Comparison of ENCODE assay signal across 8 cellular contexts in the genomic region with DNA sequence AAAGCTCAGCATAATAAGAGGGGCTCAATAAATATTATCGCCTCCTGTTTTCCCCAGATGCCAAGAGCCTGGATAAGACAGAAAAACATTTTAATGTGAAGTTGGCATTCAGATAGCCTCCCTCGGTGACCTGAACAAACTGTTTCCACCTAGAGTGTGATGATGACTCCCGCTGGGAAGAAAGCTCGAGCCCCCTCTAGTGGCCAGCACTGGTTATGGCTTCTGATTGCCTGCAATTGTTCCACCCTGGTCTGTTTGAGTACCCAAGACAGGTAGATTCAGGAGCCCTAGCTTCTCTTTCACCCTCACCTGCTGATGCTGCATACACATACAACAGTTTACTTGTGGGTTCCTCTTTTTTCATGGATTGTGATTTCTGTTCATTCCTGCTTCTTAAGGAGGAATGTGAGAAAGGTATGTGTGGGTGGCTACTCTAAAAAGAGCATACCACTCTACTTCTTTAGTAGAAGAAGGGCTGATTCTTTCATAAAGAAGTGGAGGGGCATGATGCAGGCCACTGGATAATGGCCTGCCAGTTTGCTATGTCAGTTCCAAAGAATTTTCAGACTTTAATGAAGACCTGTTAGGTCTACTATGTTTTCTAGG. TPM values are rescaled to one million over a fixed set of nuclear protein-coding genes. Genes with fewer than 3 reads are reported as not detected.
DNase-seq lines count a peak whose midpoint lies in the region; ATAC-seq and TF ChIP-seq lines count a peak whose summit lies in the region.

No MANE protein-coding gene starts in this region.

- intact Hi-C loops in ascending aorta (cut with DNase I) = loop anchor here (1.0 to 10.0 kb wide), 2 partner anchors 76 to 339 kb away; partner anchors contain the start of gene FLVCR2

- H3K9me3 ChIP-seq in ascending aorta (no peaks in the 10 kb centered on the region), hepatocyte (ENCODE audit: low read depth) (no peaks in the 10 kb centered on the region)

- H2AFZ ChIP-seq in hepatocyte = no peak overlapping the region

- ATAC-seq in GM21447 (IDR thresholded peaks at IDR 0.05; ENCODE audit: unreplicated experiment) = peak; percentile 77
- no peak for ATAC-seq in HG02884 (IDR thresholded peaks at IDR 0.05; ENCODE audit: unreplicated experiment)

- peak; percentile 21 for DNase-seq in CMK (ENCODE audit: low read depth)
- peak; percentile 58 for DNase-seq in NCI-H1092 treated with DMSO at 0.1 percent for 48 hours (lab: John Stamatoyannopoulos, UW)
- peak; percentile 80 for DNase-seq in T-helper 9 cell
- peak; percentile 22 to 88 for DNase-seq in ascending aorta (ENCODE audit: low spot score in 2 of 2)
- DNase-seq in hepatocyte (ENCODE audit: low spot score) = peak; percentile 83
- DNase-seq in smooth muscle cell of the brain vasculature (ENCODE audit: low read depth, low spot score) = peak; percentile 45

- H3K27ac ChIP-seq in ascending aorta = no peak overlapping the region
- H3K27ac ChIP-seq in hepatocyte = no peak overlapping the region

- H3K36me3 ChIP-seq in ascending aorta (peaks cover 37 to 45% of the 10 kb centered on the region in 2 donors), hepatocyte (replicated peaks; ENCODE audit: insufficient read depth, low read depth) (no peaks in the 10 kb centered on the region)

- no peaks in the 10 kb centered on the region for H3K9me2 ChIP-seq in hepatocyte (replicated peaks; ENCODE audit: insufficient read depth)

- no peaks in the 10 kb centered on the region for H4K20me1 ChIP-seq in hepatocyte (ENCODE audit: insufficient read depth, poor library complexity, severe bottlenecking)

- H3K79me2 ChIP-seq in hepatocyte = peaks cover 12% of the 10 kb centered on the region

- no peak overlapping the region for H3K4me3 ChIP-seq in ascending aorta
- no peak overlapping the region for H3K4me3 ChIP-seq in hepatocyte

- peak; percentile 79 to 95 (median 93) for TF ChIP-seq CTCF in ascending aorta (IDR thresholded peaks at IDR 0.05)
- TF ChIP-seq CTCF in hepatocyte (IDR thresholded peaks at IDR 0.05; ENCODE audit: poor library complexity) = peak; percentile 88

- 8% methylated on average over 4 of the region's 4 CpGs for WGBS in hepatocyte (ENCODE audit: low lambda C conversion rate, missing lambda C conversion rate)

- H3K4me2 ChIP-seq in hepatocyte = no peak overlapping the region

- H3K4me1 ChIP-seq in ascending aorta = no peaks in the 10 kb centered on the region
- H3K4me1 ChIP-seq in hepatocyte (ENCODE audit: insufficient read depth) = peaks cover 19% of the 10 kb centered on the region

- no peaks in the 10 kb centered on the region for H3K27me3 ChIP-seq in ascending aorta
- no peaks in the 10 kb centered on the region for H3K27me3 ChIP-seq in hepatocyte

RNA-seq across cellular contexts. Expression of gene ERG28, which starts 6.4 kb away (rescaled TPM):
- 2.3 TPM for total RNA-seq in ascending aorta
- total RNA-seq in hepatocyte = 38.4 and 51.2 TPM in 2 replicates
- polyA plus RNA-seq in hepatocyte = 65.7 and 74.4 TPM in 2 replicates

RNA-seq across cellular contexts. Expression of gene TTLL5, which starts 6.8 kb away (rescaled TPM):
- 43.1 TPM for total RNA-seq in ascending aorta
- 8.9 and 14.3 TPM in 2 replicates for total RNA-seq in hepatocyte
- polyA plus RNA-seq in hepatocyte = 11.1 and 14.2 TPM in 2 replicates

Comparison
In these comparisons a context has a peak if more than half of its experiments do, and no peak if none do; other contexts are left out.
1. DNase-seq: peak in every context shown above with its lines; median percentile 83 in hepatocyte; 80 in T-helper 9 cell; 58 in NCI-H1092 treated with DMSO at 0.1 percent for 48 hours; 55 in ascending aorta; 45 in smooth muscle cell of the brain vasculature; 21 in CMK.
2. RNA of gene ERG28, which starts 6.4 kb away (total RNA-seq): 38.4 to 51.2 TPM in hepatocyte; 2.3 TPM in ascending aorta (single experiment); every median in the first group is over 10 times any median in the second.